ENCODE assay signal across 21 cellular contexts in genomic region chr2:201956361-201956760, GRCh38.
DNase-seq lines count a peak whose midpoint lies in the region; ATAC-seq, FAIRE-seq and TF ChIP-seq lines count a peak whose summit lies in the region.
"Had no signal": no experiment of that assay in that cellular context is flagged by ENCODE, and none has a peak within 500 bp of the region (broad histone marks: within the 10 kb centered on the region; RNA-seq: fewer than 3 reads in every experiment).

No MANE protein-coding gene starts in this region.

- H3K4me3 ChIP-seq in mesendoderm (ENCODE audit: low read length) (no peak overlapping the region), gastrocnemius medialis (no peak overlapping the region)
- H3K4me3 ChIP-seq: A549, Peyer's patch, SJSA1 had no signal

- peak overlapping the region; percentile 7 for H3K27ac Mint-ChIP-seq in T-helper 1 cell treated with Interleukin-12 subunit alpha and Interleukin-12 subunit beta and Interleukin-4 antibody, amounts not matched to agents 30 μg/mL and 1 μg/mL, for 36 hours
- H3K27ac Mint-ChIP-seq: CD4-positive, alpha-beta T cell; HFFc6 had no signal

- H3K4me2 ChIP-seq in mesendoderm (ENCODE audit: low read length), result no peak overlapping the region
- H3K4me2 ChIP-seq: A549, KMS-11 had no signal

- H3K36me3 Mint-ChIP-seq in T-helper 1 cell treated with Interleukin-12 subunit alpha and Interleukin-12 subunit beta and Interleukin-4 antibody, amounts not matched to agents 30 μg/mL and 1 μg/mL, for 36 hours (ENCODE audit: low read depth), result no peaks in the 10 kb centered on the region

- H3K4ac ChIP-seq in mesendoderm (ENCODE audit: low read depth, low read length), result no peak overlapping the region

- peaks cover 15% of the 10 kb centered on the region for H3K27me3 Mint-ChIP-seq in T-helper 1 cell treated with Interleukin-12 subunit alpha and Interleukin-12 subunit beta and Interleukin-4 antibody, amounts not matched to agents 30 μg/mL and 1 μg/mL, for 36 hours (ENCODE audit: low read depth)

- FAIRE-seq in HTR-8/SVneo (lab: Jason Lieb, UNC), result no peak
- FAIRE-seq: A549, H54 had no signal

- no peak overlapping the region for H3K18ac ChIP-seq in mesendoderm (ENCODE audit: low read length)

- no peak overlapping the region for H4K5ac ChIP-seq in mesendoderm (ENCODE audit: low read length)

- H3K23ac ChIP-seq in mesendoderm (ENCODE audit: low read length), result peak overlapping the region; percentile 15

- ATAC-seq in gastrocnemius medialis (peak in 1 of 2 donors; percentile 40), HG02623 (IDR thresholded peaks at IDR 0.05; ENCODE audit: unreplicated experiment) (no peak)

- H2BK5ac ChIP-seq in mesendoderm (ENCODE audit: low read length), result no peak overlapping the region

- H2BK120ac ChIP-seq in mesendoderm (ENCODE audit: low read depth, low read length), result no peak overlapping the region

- H4K8ac ChIP-seq in mesendoderm (ENCODE audit: low read depth, low read length), result no peak overlapping the region

- TF ChIP-seq POLR2A in gastrocnemius medialis (IDR thresholded peaks at IDR 0.05), result no peak

- H3K9me3 ChIP-seq in gastrocnemius medialis, result no peaks in the 10 kb centered on the region
- H3K9me3 ChIP-seq: A549, Peyer's patch, SJSA1 had no signal

- no peaks in the 10 kb centered on the region for H3K4me1 Mint-ChIP-seq in T-helper 1 cell treated with Interleukin-12 subunit alpha and Interleukin-12 subunit beta and Interleukin-4 antibody, amounts not matched to agents 30 μg/mL and 1 μg/mL, for 36 hours (ENCODE audit: low read depth)

- H2BK15ac ChIP-seq in mesendoderm (replicated peaks; ENCODE audit: low read depth), result no peak overlapping the region

- H3K9ac ChIP-seq in mesendoderm (ENCODE audit: low read length), result no peak overlapping the region
- H3K9ac ChIP-seq: KMS-11 had no signal

- H3K9me3 Mint-ChIP-seq in T-helper 1 cell treated with Interleukin-12 subunit alpha and Interleukin-12 subunit beta and Interleukin-4 antibody, amounts not matched to agents 30 μg/mL and 1 μg/mL, for 36 hours, result no peaks in the 10 kb centered on the region
- H3K9me3 Mint-ChIP-seq: CD4-positive, alpha-beta T cell; HFFc6 had no signal

- in situ Hi-C loops in gastrocnemius medialis (cut with MboI; ENCODE audit: low sequenced_read_pairs in 4 of 4), result no loop called here

- no peaks in the 10 kb centered on the region for H3K79me2 ChIP-seq in mesendoderm (ENCODE audit: control insufficient read depth, insufficient read depth, low read length)

- H3K4me3 Mint-ChIP-seq in T-helper 1 cell treated with Interleukin-12 subunit alpha and Interleukin-12 subunit beta and Interleukin-4 antibody, amounts not matched to agents 30 μg/mL and 1 μg/mL, for 36 hours, result no peak overlapping the region
- H3K4me3 Mint-ChIP-seq: CD4-positive, alpha-beta T cell; HFFc6 had no signal

- DNase-seq in T-helper 1 cell (no peak), mesendoderm (no peak), gastrocnemius medialis (peak in 1 of 2 donors; percentile 35), HTR-8/SVneo (ENCODE audit: insufficient read length, low spot score) (no peak), NCI-H1417 (lab: John Stamatoyannopoulos, UW) (no peak)
- DNase-seq: Calu3; CD4-positive, alpha-beta T cell; DMS79; HFFc6; NCI-H1417 treated with DMSO at 0.1 percent for 48 hours; NCI-H2081; NCI-H510A; NCI-H748 treated with DMSO at 0.1 percent for 48 hours; NK-92 treated with Interleukin-12 subunit alpha and Interleukin-12 subunit beta, amount 100 ng/mL, for 24 hours; Peyer's patch had no signal

- TF ChIP-seq CTCF in gastrocnemius medialis (IDR thresholded peaks at IDR 0.05 in 4 of 5, conservative IDR thresholded peaks at IDR 0.05 in 1 of 5), result no peak

- no peaks in the 10 kb centered on the region for H3K79me1 ChIP-seq in mesendoderm (ENCODE audit: low read length)

- peak overlapping the region; percentile 94 for H2AK5ac ChIP-seq in mesendoderm (ENCODE audit: low read length)

- H3K4me1 ChIP-seq in mesendoderm (ENCODE audit: control insufficient read depth, low read depth, low read length) (peaks cover 8% of the 10 kb centered on the region), gastrocnemius medialis (peaks cover 10 to 36% of the 10 kb centered on the region in 2 donors)
- H3K4me1 ChIP-seq: A549, Peyer's patch, SJSA1 had no signal

- H3K27ac ChIP-seq in mesendoderm (ENCODE audit: low read depth, low read length) (no peak overlapping the region), gastrocnemius medialis (peak overlapping the region; percentile 9 to 59 (median 28))
- H3K27ac ChIP-seq: A549, KMS-11, Peyer's patch, SJSA1 had no signal

- H3K36me3 ChIP-seq in mesendoderm (ENCODE audit: control insufficient read depth, insufficient read depth, low read length) (no peaks in the 10 kb centered on the region), gastrocnemius medialis (no peaks in the 10 kb centered on the region)
- H3K36me3 ChIP-seq: Peyer's patch, SJSA1 had no signal

- intact Hi-C loops in gastrocnemius medialis (cut with DNase I; ENCODE audit: low total_unique reads), result no loop called here

- no CpG with 5 or more reads among the region's 7 CpGs for WGBS in mesendoderm (ENCODE audit: extremely low coverage, insufficient coverage, low lambda C conversion rate)

- H3K56ac ChIP-seq in mesendoderm (ENCODE audit: low read length), result no peak overlapping the region

- no peaks in the 10 kb centered on the region for H3K27me3 ChIP-seq in mesendoderm (ENCODE audit: insufficient read depth, low read length, poor library complexity)
- H3K27me3 ChIP-seq in gastrocnemius medialis, result no peaks in the 10 kb centered on the region
- H3K27me3 ChIP-seq: Peyer's patch had no signal
